In genomic region chr1:32702599-32703478, GRCh38 we compare ENCODE assay signal across 9 cellular contexts. TPM values are rescaled to one million over a fixed set of nuclear protein-coding genes. Genes with fewer than 3 reads are reported as not detected.
DNase-seq lines count a peak whose midpoint lies in the region; ATAC-seq and TF ChIP-seq lines count a peak whose summit lies in the region.
"Had no signal": no experiment of that assay in that cellular context is flagged by ENCODE, and none has a peak within 500 bp of the region (broad histone marks: within the 10 kb centered on the region; RNA-seq: fewer than 3 reads in every experiment).

Gene SYNC, minus strand, starts transcription at chr1:32702770. Its CDS starts 110 bp downstream, at chr1:32702660.

- TF ChIP-seq CTCF in Peyer's patch (IDR thresholded peaks at IDR 0.05): no peak

- peak; percentile 59 for ATAC-seq in stimulated activated naive CD8-positive, alpha-beta T cell treated with anti-CD3 and anti-CD28 coated beads, Interleukin-15, Interleukin-2, amounts not matched to agents 100 U/mL and 50 U/mL, for 24 hours
- no peak for ATAC-seq in GM18519 (IDR thresholded peaks at IDR 0.05; ENCODE audit: low FRiP score, unreplicated experiment)

- peak within 1 kb of the TSS; percentile 47 to 86 (median 75) for H3K27ac ChIP-seq in Peyer's patch

- no peaks in the 10 kb centered on the region for H3K27me3 ChIP-seq in Peyer's patch

- no peaks in the 10 kb centered on the region for H3K36me3 ChIP-seq in Peyer's patch

- peak within 1 kb of the TSS; percentile 83 for H3K27ac Mint-ChIP-seq in dendritic cell treated with granulocyte-macrophage colony-stimulating factor and Interleukin-4, amounts not matched to agents 40 ng/mL and 50 ng/mL, for 4 days

- peak in 1 of 2 donors; percentile 55 for TF ChIP-seq POLR2A in Peyer's patch (IDR thresholded peaks at IDR 0.05)

- no peaks in the 10 kb centered on the region for H3K9me3 Mint-ChIP-seq in dendritic cell treated with granulocyte-macrophage colony-stimulating factor and Interleukin-4, amounts not matched to agents 40 ng/mL and 50 ng/mL, for 4 days

- H3K9me3 ChIP-seq in Peyer's patch: no peaks in the 10 kb centered on the region

- peaks cover 0 to 18% (median 9%) of the 10 kb centered on the region in 4 donors for H3K4me1 ChIP-seq in Peyer's patch

- H3K4me3 ChIP-seq in Peyer's patch: peak within 1 kb of the TSS; percentile 39 to 67 (median 55)

- H3K27me3 Mint-ChIP-seq in dendritic cell treated with granulocyte-macrophage colony-stimulating factor and Interleukin-4, amounts not matched to agents 40 ng/mL and 50 ng/mL, for 4 days: peaks cover 36% of the 10 kb centered on the region

- peaks cover 35% of the 10 kb centered on the region for H3K4me1 Mint-ChIP-seq in dendritic cell treated with granulocyte-macrophage colony-stimulating factor and Interleukin-4, amounts not matched to agents 40 ng/mL and 50 ng/mL, for 4 days (ENCODE audit: low read depth)

- DNase-seq in NCI-H524 (lab: John Stamatoyannopoulos, UW) (peak; percentile 29 to 60), NCI-H524 treated with DMSO at 0.1 percent for 48 hours (lab: John Stamatoyannopoulos, UW) (no peak), Peyer's patch (peak in 2 of 3 donors; percentile 84 to 90), kidney tubule cell (ENCODE audit: low spot score) (peak; percentile 62), NCI-H2029 (lab: John Stamatoyannopoulos, UW) (no peak)
- peak; percentile 22 for DNase-seq in stimulated activated naive CD8-positive, alpha-beta T cell treated with anti-CD3 and anti-CD28 coated beads, Interleukin-15, Interleukin-2, amounts not matched to agents 100 U/mL and 50 U/mL, for 24 hours
- DNase-seq: DND-41 had no signal

- peak within 1 kb of the TSS; percentile 76 for H3K4me3 Mint-ChIP-seq in dendritic cell treated with granulocyte-macrophage colony-stimulating factor and Interleukin-4, amounts not matched to agents 40 ng/mL and 50 ng/mL, for 4 days

- intact Hi-C loops in dendritic cell treated with granulocyte-macrophage colony-stimulating factor and Interleukin-4, amounts not matched to agents 40 ng/mL and 50 ng/mL, for 4 days (cut with micrococcal nuclease): no loop called here

- H3K36me3 Mint-ChIP-seq in dendritic cell treated with granulocyte-macrophage colony-stimulating factor and Interleukin-4, amounts not matched to agents 40 ng/mL and 50 ng/mL, for 4 days (ENCODE audit: low read depth): no peaks in the 10 kb centered on the region

RNA-seq across cellular contexts. Expression of gene SYNC, which starts in this region (rescaled TPM):
- 10 to 100 TPM in 1 of 4 donors, 1 to 10 TPM in 3; 8.3 to 19.8 (median 9.2) TPM for total RNA-seq in Peyer's patch

Comparison
In these comparisons a context has a peak if more than half of its experiments do, and no peak if none do; other contexts are left out.
1. DNase-seq: peak in NCI-H524 (2 of 2), Peyer's patch (2 of 3), kidney tubule cell (single experiment) and stimulated activated naive CD8-positive, alpha-beta T cell treated with anti-CD3 and anti-CD28 coated beads, Interleukin-15, Interleukin-2, amounts not matched to agents 100 U/mL and 50 U/mL, for 24 hours (single experiment); none in NCI-H524 treated with DMSO at 0.1 percent for 48 hours (single experiment) and NCI-H2029 (single experiment).